8 cellular contexts compared by ENCODE assay signal in the genomic region with DNA sequence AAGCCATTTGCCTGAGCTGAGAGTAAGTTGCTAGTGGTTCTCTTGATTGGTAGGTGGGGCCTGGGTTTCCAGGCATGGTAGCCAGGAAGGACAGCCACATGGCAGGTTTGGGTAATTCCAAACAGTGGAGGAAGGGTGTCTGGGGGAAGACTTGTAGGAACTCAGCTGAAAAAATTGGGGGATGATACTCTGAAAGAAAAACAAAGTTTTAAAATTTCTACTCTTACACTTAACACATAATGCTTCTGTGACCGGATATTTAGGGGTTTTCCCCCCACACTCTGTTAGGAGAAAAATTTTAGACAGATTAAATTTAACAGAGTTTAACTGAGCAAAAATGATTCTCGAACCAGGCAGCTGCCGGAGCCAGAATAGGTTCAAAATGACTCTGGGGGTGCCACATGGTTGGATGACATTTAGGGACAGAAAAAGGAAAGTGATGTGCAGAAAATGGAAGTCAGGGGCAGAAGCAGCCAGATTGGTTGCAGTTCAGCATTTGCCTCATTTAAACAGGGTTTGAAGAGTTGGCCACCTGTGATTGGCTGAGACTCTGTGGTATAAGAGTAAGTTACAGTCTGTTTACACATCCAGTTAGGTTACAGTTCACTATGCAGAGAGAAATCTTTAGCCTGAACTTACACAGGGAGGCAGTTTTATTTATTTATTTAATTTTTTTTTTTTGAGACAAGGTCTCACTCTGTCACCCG. TPM values are rescaled to one million over a fixed set of nuclear protein-coding genes. Genes with fewer than 3 reads are reported as not detected.
DNase-seq lines count a peak whose midpoint lies in the region; ATAC-seq and TF ChIP-seq lines count a peak whose summit lies in the region.

No MANE protein-coding gene starts in this region.

- H3F3A ChIP-seq in PC-3 (ENCODE audit: low read length, unreplicated experiment), result no peaks in the 10 kb centered on the region

- H3K9ac ChIP-seq in PC-3 (ENCODE audit: low read length), result no peak overlapping the region

- H3K9me3 ChIP-seq in PC-3 (ENCODE audit: low read length) (no peaks in the 10 kb centered on the region), body of pancreas (no peaks in the 10 kb centered on the region)

- H3K79me2 ChIP-seq in PC-3 (ENCODE audit: low read length), result peaks cover 6% of the 10 kb centered on the region; the same call in 1 of the 2 replicates

- H3K36me3 ChIP-seq in PC-3 (ENCODE audit: low read depth, low read length) (peaks cover 37% of the 10 kb centered on the region), body of pancreas (replicated peaks in 1 of 2; ENCODE audit: insufficient read depth in 1 of 2, low read depth in 2 of 2) (peaks cover 7 to 27% of the 10 kb centered on the region in 2 donors)

- no peak overlapping the region for H3K4me2 ChIP-seq in PC-3 (ENCODE audit: low read length)

- intact Hi-C loops in PC-3 (cut with micrococcal nuclease) (no loop called here), body of pancreas (cut with DNase I) (no loop called here)

- BruUV-seq in PC-3 (replicated peaks; lab: Mats Ljungman, UMichigan), result no TSS peak

- H3K4me1 ChIP-seq in PC-3 (ENCODE audit: insufficient read depth, low read length) (no peaks in the 10 kb centered on the region), body of pancreas (no peaks in the 10 kb centered on the region)

- POLR2A ChIA-PET in PC-3 (lab: Charles Lee; ENCODE audit: unreplicated experiment), result no interaction called here

- CTCF ChIA-PET in PC-3 (lab: Charles Lee), result no interaction called here

- 69 to 78% methylated on average over 4 of the region's 4 CpGs for WGBS in body of pancreas, 2 donors

- ATAC-seq in GM18867 (IDR thresholded peaks at IDR 0.05; ENCODE audit: unreplicated experiment) (peak; percentile 44), HG02763 (IDR thresholded peaks at IDR 0.05; ENCODE audit: unreplicated experiment) (peak; percentile 47), PC-3 (peak; percentile 68), body of pancreas (peak; percentile 41)

- no peak for TF ChIP-seq POLR2A in body of pancreas (IDR thresholded peaks at IDR 0.05)

- DNase-seq in PC-3 (peak; percentile 25), body of pancreas (no peak), globus pallidus (ENCODE audit: low spot score) (no peak), NCI-H748 (lab: John Stamatoyannopoulos, UW; ENCODE audit: unreplicated experiment) (no peak), NCI-H1092 (lab: John Stamatoyannopoulos, UW) (no peak)
- DNase-seq in stimulated activated CD8-positive, alpha-beta memory T cell treated with anti-CD3 and anti-CD28 coated beads, Interleukin-2, amount 100 ng/mL, for 48 hours (ENCODE audit: low read depth in 2 of 2), result peak; percentile 26 to 55

- H2AFZ ChIP-seq in PC-3 (ENCODE audit: low read length), result no peak overlapping the region

- no peaks in the 10 kb centered on the region for H3K27me3 ChIP-seq in PC-3 (ENCODE audit: low read length)
- H3K27me3 ChIP-seq in body of pancreas, result no peaks in the 10 kb centered on the region

- no peak overlapping the region for H3K27ac ChIP-seq in PC-3 (ENCODE audit: low read length)
- H3K27ac ChIP-seq in body of pancreas, result peak overlapping the region in 1 of 4 donors; percentile 40

- TF ChIP-seq CTCF in PC-3 (conservative IDR thresholded peaks at IDR 0.05; ENCODE audit: low read depth, low read length) (no peak), body of pancreas (IDR thresholded peaks at IDR 0.05) (no peak)

- H3K9me2 ChIP-seq in PC-3 (replicated peaks; ENCODE audit: low read length), result no peaks in the 10 kb centered on the region

- H3K4me3 ChIP-seq in PC-3 (ENCODE audit: low read length), result no peak overlapping the region
- no peak overlapping the region for H3K4me3 ChIP-seq in body of pancreas

- H4K20me1 ChIP-seq in PC-3 (ENCODE audit: low read length), result no peaks in the 10 kb centered on the region

RNA-seq across cellular contexts. Expression of a gene that starts 8.1 kb away (rescaled TPM):
- 476 and 608 TPM in 2 replicates for total RNA-seq in PC-3 (2014; rRNA removed)
- total RNA-seq in body of pancreas, result 100 to 1,000 TPM; 774 to 835 TPM

RNA-seq across cellular contexts. Expression of a gene that starts 8.3 kb away (rescaled TPM):
- total RNA-seq in PC-3 (2014; rRNA removed) (0.15 TPM in 1 of 2 replicates, not detected in the other), body of pancreas (1 to 10 TPM; 1.0 to 1.6 TPM)

RNA-seq across cellular contexts. Expression of a gene that starts 16.9 kb away (rescaled TPM):
- total RNA-seq in PC-3 (2014; rRNA removed), result 8.2 and 10.8 TPM in 2 replicates
- total RNA-seq in body of pancreas, result 1 to 10 TPM; 2.6 to 2.9 TPM

RNA-seq across cellular contexts. Expression of a gene that starts 56.0 kb away (rescaled TPM):
- total RNA-seq in PC-3 (2014; rRNA removed) (37.2 and 54.1 TPM in 2 replicates), body of pancreas (100 to 1,000 TPM in 1 of 2 donors, 10 to 100 TPM in 1; 40.5 to 115 TPM)

Comparison
In these comparisons a context has a peak if more than half of its experiments do, and no peak if none do; other contexts are left out.
1. DNase-seq: peak in PC-3 (single experiment) and stimulated activated CD8-positive, alpha-beta memory T cell treated with anti-CD3 and anti-CD28 coated beads, Interleukin-2, amount 100 ng/mL, for 48 hours (2 of 2); none in body of pancreas (0 of 4), globus pallidus (single experiment), NCI-H748 (single experiment) and NCI-H1092 (single experiment).
2. Peak in every context shown above with its lines, with median percentiles within 50 percentile points of each other: ATAC-seq.